1 cellular context compared by ENCODE assay signal in the genomic region with DNA sequence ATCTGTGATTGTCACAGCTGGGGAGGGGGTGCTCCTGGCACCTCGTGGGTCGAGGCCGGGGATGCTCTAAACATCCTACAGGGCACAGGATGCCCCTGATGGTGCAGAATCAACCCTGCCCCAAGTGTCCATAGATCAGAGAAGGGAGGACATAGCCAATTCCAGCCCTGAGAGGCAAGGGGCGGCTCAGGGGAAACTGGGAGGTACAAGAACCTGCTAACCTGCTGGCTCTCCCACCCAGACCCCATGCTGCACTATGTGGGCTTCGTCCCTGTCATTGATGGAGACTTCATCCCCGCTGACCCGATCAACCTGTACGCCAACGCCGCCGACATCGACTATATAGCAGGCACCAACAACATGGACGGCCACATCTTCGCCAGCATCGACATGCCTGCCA. TPM values are rescaled to one million over a fixed set of nuclear protein-coding genes. Genes with fewer than 3 reads are reported as not detected.
"Had no signal": no experiment of that assay in that cellular context is flagged by ENCODE, and none has a peak within 500 bp of the region (broad histone marks: within the 10 kb centered on the region; RNA-seq: fewer than 3 reads in every experiment).

No MANE protein-coding gene starts in this region.

RNA-seq across cellular contexts. Expression of gene CEL, which starts 6.7 kb away (rescaled TPM):
- total RNA-seq: SK-MEL-5 had no signal
